Comparison of ENCODE assay signal across 14 cellular contexts in the genomic region with DNA sequence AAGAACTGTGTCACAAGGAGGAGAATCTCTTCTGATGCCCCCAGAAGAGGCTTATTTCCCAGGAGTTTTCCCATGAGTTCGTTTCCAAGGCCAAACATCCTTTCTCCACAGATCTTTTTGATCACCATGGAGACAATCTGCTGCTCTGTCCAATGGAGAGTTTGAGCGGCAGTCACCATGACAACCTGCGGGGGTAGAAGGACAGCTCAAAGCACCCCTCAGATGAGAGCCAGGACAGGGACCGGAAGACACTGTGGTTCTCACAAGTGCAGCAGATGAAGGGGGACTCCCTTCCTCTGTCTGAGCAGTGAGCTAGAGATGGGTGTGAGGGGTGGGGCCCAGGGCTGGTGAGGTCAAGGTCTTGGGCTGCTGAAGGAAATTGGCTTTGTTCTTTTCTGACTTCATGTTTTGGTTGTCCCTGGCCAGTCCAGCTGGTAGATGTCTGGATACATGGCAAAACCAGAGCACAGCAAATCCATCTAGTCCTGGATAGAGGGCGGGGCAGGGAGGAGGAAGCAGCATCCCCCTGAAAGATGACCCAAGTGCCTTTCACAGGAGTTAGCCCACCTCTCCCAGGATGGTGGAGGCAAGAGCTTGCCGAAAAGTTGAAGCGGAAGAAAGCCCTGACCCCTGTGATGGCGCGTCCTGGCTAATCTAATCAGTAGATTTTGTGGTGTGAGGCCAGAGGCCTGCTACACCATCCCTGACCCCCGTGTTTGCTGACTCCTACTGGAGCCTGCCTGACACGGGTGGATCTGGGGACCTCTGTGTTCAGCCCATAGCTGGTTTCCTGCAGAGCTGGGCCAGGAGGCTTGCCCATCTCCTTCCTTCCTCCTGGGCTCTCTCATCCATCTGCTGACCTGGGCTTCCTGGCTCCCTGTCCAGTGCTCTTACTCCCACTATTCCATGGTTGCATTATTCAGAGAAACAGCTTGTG. TPM values are rescaled to one million over a fixed set of nuclear protein-coding genes. Genes with fewer than 3 reads are reported as not detected.
DNase-seq lines count a peak whose midpoint lies in the region; ATAC-seq lines count a peak whose summit lies in the region.
"Had no signal": no experiment of that assay in that cellular context is flagged by ENCODE, and none has a peak within 500 bp of the region (broad histone marks: within the 10 kb centered on the region; RNA-seq: fewer than 3 reads in every experiment).

No MANE protein-coding gene starts in this region.

- peak; percentile 8 for DNase-seq in activated T-cell treated with anti-CD3 and anti-CD28 coated beads for 1 hour (ENCODE audit: low read depth)
- DNase-seq in activated T-cell treated with anti-CD3 and anti-CD28 coated beads, Interleukin-2, amount 50 U/mL, for 24 hours = no peak
- peak; percentile 3 for DNase-seq in Jurkat, Clone E6-1 (ENCODE audit: low read depth, low spot score)
- DNase-seq in islet precursor cell = peak; percentile 25
- peak; percentile 52 for DNase-seq in superior temporal gyrus (ENCODE audit: extremely low spot score)
- no peak for DNase-seq in T-helper 9 cell
- no peak for DNase-seq in LoVo (ENCODE audit: low spot score)
- DNase-seq: activated CD4-positive, alpha-beta T cell treated with anti-CD3 and anti-CD28 coated beads for 4 hours; KBM-7; nephron progenitor cell; stimulated activated CD4-positive, alpha-beta T cell treated with anti-CD3 and anti-CD28 coated beads, Interleukin-1b, Interleukin-23, amount 100 ng/mL, for 48 hours; tibial artery had no signal

- H3K27ac Mint-ChIP-seq in activated T-cell treated with anti-CD3 and anti-CD28 coated beads, Interleukin-2, amount 50 U/mL, for 24 hours = no peak overlapping the region
- H3K27ac Mint-ChIP-seq: nephron progenitor cell had no signal

- no peaks in the 10 kb centered on the region for H3K36me3 Mint-ChIP-seq in activated T-cell treated with anti-CD3 and anti-CD28 coated beads, Interleukin-2, amount 50 U/mL, for 24 hours (ENCODE audit: low read depth)

- no peak overlapping the region for H3K4me3 ChIP-seq in Jurkat, Clone E6-1 (ENCODE audit: low read length)
- H3K4me3 ChIP-seq: SK-N-MC, tibial artery had no signal

- no peaks in the 10 kb centered on the region for H3K4me1 Mint-ChIP-seq in activated T-cell treated with anti-CD3 and anti-CD28 coated beads, Interleukin-2, amount 50 U/mL, for 24 hours (ENCODE audit: low read depth)
- H3K4me1 Mint-ChIP-seq: nephron progenitor cell had no signal

- no peaks in the 10 kb centered on the region for H3K9me3 Mint-ChIP-seq in activated T-cell treated with anti-CD3 and anti-CD28 coated beads, Interleukin-2, amount 50 U/mL, for 24 hours

- H3K27me3 Mint-ChIP-seq in activated T-cell treated with anti-CD3 and anti-CD28 coated beads, Interleukin-2, amount 50 U/mL, for 24 hours = peaks cover 4% of the 10 kb centered on the region

- no peak for ATAC-seq in GM18519 (IDR thresholded peaks at IDR 0.05; ENCODE audit: low FRiP score, unreplicated experiment)

- no peak overlapping the region for H3K4me3 Mint-ChIP-seq in activated T-cell treated with anti-CD3 and anti-CD28 coated beads, Interleukin-2, amount 50 U/mL, for 24 hours
- H3K4me3 Mint-ChIP-seq: nephron progenitor cell had no signal

RNA-seq across cellular contexts. Expression of gene DHRS2, which starts 24.4 kb away (rescaled TPM):
- polyA plus RNA-seq in Jurkat, Clone E6-1 (2012; ENCODE audit: insufficient read depth, insufficient read length) = 2.7 TPM

Comparison
In these comparisons a context has a peak if more than half of its experiments do, and no peak if none do; other contexts are left out.
1. DNase-seq: peak in activated T-cell treated with anti-CD3 and anti-CD28 coated beads for 1 hour (single experiment), Jurkat, Clone E6-1 (single experiment), islet precursor cell (single experiment) and superior temporal gyrus (single experiment); none in activated T-cell treated with anti-CD3 and anti-CD28 coated beads, Interleukin-2, amount 50 U/mL, for 24 hours (single experiment), T-helper 9 cell (single experiment) and LoVo (single experiment).